Comparison of ENCODE assay signal across 29 cellular contexts in the genomic region with DNA sequence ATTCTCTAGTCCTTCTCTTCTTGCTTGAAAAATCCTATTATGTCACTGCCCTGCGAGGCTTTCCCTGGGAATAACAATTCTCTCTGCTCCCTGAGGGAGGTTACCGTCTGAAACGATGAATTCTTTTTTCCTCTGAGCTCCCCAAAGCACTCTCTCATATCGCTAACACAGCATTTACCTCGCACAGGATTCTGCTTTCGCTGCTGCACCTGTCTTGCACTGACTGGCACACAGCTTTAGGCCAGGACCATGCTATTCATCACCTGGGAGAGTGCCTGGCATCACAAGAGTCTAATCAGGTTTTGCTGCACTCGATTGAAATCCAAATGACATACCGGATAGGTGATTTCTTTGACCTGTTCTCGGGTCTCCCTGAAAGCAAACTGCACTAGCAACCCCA. TPM values are rescaled to one million over a fixed set of nuclear protein-coding genes. Genes with fewer than 3 reads are reported as not detected.
"Had no signal": no experiment of that assay in that cellular context is flagged by ENCODE, and none has a peak within 500 bp of the region (broad histone marks: within the 10 kb centered on the region; RNA-seq: fewer than 3 reads in every experiment).

No MANE protein-coding gene starts in this region.

- H3K27ac ChIP-seq: heart left ventricle, pancreas, prostate gland, sigmoid colon, stomach, thyroid gland, upper lobe of left lung, vagina had no signal

- H3K4me3 ChIP-seq: heart left ventricle, pancreas, prostate gland, sigmoid colon, smooth muscle cell, stomach, thyroid gland, upper lobe of left lung, vagina had no signal

- H3K4me1 ChIP-seq: heart left ventricle, pancreas, prostate gland, sigmoid colon, stomach, thyroid gland, upper lobe of left lung had no signal

- H3K4me2 ChIP-seq: smooth muscle cell had no signal

- FAIRE-seq: bronchial epithelial cell, kidney, pancreas had no signal

- H3K27me3 ChIP-seq: heart left ventricle, pancreas, sigmoid colon, stomach, thyroid gland, upper lobe of left lung, vagina had no signal

- H3K36me3 ChIP-seq: prostate gland had no signal

- ATAC-seq: activated CD4-positive, alpha-beta T cell treated with anti-CD3 and anti-CD28 coated beads for 36 hours; activated CD8-positive, alpha-beta memory T cell treated with anti-CD3 and anti-CD28 coated beads, Interleukin-2, amount 10 ng/mL, durations not matched to agents 7 days and 5 days; activated CD8-positive, alpha-beta T cell treated with anti-CD3 and anti-CD28 coated beads, Interleukin-2, amount 10 ng/mL, durations not matched to agents 7 days and 5 days; esophagus mucosa; heart left ventricle; left colon; naive thymus-derived CD4-positive, alpha-beta T cell; stimulated activated naive B cell treated with anti-CD40 and anti-IgM and Interleukin-4, amounts not matched to agents 10 μg/mL and 1 μg/mL and 100 μg/mL, for 72 hours had no signal

- DNase-seq: activated CD4-positive, alpha-beta T cell treated with anti-CD3 and anti-CD28 coated beads for 36 hours; activated CD4-positive, CD25-positive, alpha-beta regulatory T cell; activated CD8-positive, alpha-beta memory T cell treated with anti-CD3 and anti-CD28 coated beads, Interleukin-2, amount 10 ng/mL, durations not matched to agents 7 days and 5 days; activated CD8-positive, alpha-beta T cell treated with anti-CD3 and anti-CD28 coated beads, Interleukin-2, amount 10 ng/mL, durations not matched to agents 7 days and 5 days; activated T-cell treated with anti-CD3 and anti-CD28 coated beads, Interleukin-2, amount 50 U/mL, for 48 hours; anterior cingulate cortex; endodermal cell; foreskin fibroblast; heart left ventricle; hypothalamus; immature natural killer cell; kidney; left colon; midbrain; naive thymus-derived CD4-positive, alpha-beta T cell; nucleus accumbens; pancreas; sigmoid colon; stimulated activated CD4-positive, alpha-beta T cell treated with anti-CD3 and anti-CD28 coated beads, Interleukin-1b, Interleukin-23, amount 100 ng/mL, for 48 hours; stimulated activated naive B cell treated with anti-CD40 and anti-IgM and Interleukin-4, amounts not matched to agents 10 μg/mL and 1 μg/mL and 100 μg/mL, for 72 hours; stomach; thyroid gland; upper lobe of left lung had no signal

- H3K9me3 ChIP-seq: heart left ventricle, pancreas, prostate gland, sigmoid colon, stomach, thyroid gland, upper lobe of left lung, vagina had no signal

RNA-seq across cellular contexts. Expression of a gene that starts 52.8 kb away (rescaled TPM):
- total RNA-seq: bronchial epithelial cell, kidney had no signal
- polyA plus RNA-seq: heart left ventricle; immature natural killer cell; liver; naive thymus-derived CD4-positive, alpha-beta T cell had no signal
